29 cellular contexts compared by ENCODE assay signal in the genomic region with DNA sequence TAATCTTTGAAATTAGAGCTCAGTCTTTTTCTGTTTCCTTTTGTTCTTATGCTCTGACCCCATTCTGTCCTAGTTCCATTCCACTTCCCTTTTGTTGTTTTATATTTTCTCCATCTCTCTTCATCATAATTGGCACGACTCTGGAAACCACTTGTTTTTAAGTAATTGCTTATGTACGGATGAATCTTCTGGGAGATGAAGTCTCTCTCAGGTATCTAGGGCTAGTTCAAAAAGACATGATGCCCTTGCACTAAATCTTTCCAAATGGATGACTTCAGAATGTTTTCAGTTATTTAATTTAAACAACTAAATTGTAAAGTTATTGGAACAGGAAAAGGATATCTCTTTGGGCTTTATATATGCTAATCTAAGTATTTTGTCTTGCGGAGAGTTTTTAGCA. TPM values are rescaled to one million over a fixed set of nuclear protein-coding genes. Genes with fewer than 3 reads are reported as not detected.
A peak's percentile ranks its signal among the peaks of the same experiment; 100 is the strongest.
DNase-seq lines count a peak whose midpoint lies in the region; ATAC-seq lines count a peak whose summit lies in the region.
"Had no signal": no experiment of that assay in that cellular context is flagged by ENCODE, and none has a peak within 500 bp of the region (broad histone marks: within the 10 kb centered on the region; RNA-seq: fewer than 3 reads in every experiment).

Gene OR6F1 (minus strand): TSS at position 101 of the 400 bp plus-strand sequence. CDS start 3,891 bp downstream, outside the sequence.

- H3K9me3 Mint-ChIP-seq in activated T-cell treated with anti-CD3 and anti-CD28 coated beads, Interleukin-2, amount 50 U/mL, for 72 hours: peaks cover 0 to 6% of the 10 kb centered on the region in 2 donors
- H3K9me3 Mint-ChIP-seq in activated T-cell treated with anti-CD3 and anti-CD28 coated beads, Interleukin-2, amount 50 U/mL, for 24 hours: no peaks in the 10 kb centered on the region

- no peak for ATAC-seq in activated T-cell treated with anti-CD3 and anti-CD28 coated beads, Interleukin-2, amount 50 U/mL, for 72 hours (replicated peaks in 1 of 2)
- no peak for ATAC-seq in GM18870 (IDR thresholded peaks at IDR 0.05; ENCODE audit: unreplicated experiment)
- ATAC-seq: A549; CD8-positive, alpha-beta T cell had no signal

- no peaks in the 10 kb centered on the region for H3K4me1 Mint-ChIP-seq in activated T-cell treated with anti-CD3 and anti-CD28 coated beads, Interleukin-2, amount 50 U/mL, for 72 hours (ENCODE audit: low read depth)
- H3K4me1 Mint-ChIP-seq in activated T-cell treated with anti-CD3 and anti-CD28 coated beads, Interleukin-2, amount 50 U/mL, for 24 hours (ENCODE audit: low read depth): no peaks in the 10 kb centered on the region
- H3K4me1 Mint-ChIP-seq: B cell; CD14-positive monocyte; CD4-positive, alpha-beta memory T cell; CD4-positive, CD25-positive, alpha-beta regulatory T cell; CD8-positive, alpha-beta memory T cell had no signal

- no peaks in the 10 kb centered on the region for H3K36me3 Mint-ChIP-seq in activated T-cell treated with anti-CD3 and anti-CD28 coated beads, Interleukin-2, amount 50 U/mL, for 72 hours (ENCODE audit: insufficient read depth in 2 of 2)
- H3K36me3 Mint-ChIP-seq in activated T-cell treated with anti-CD3 and anti-CD28 coated beads, Interleukin-2, amount 50 U/mL, for 24 hours (ENCODE audit: low read depth): no peaks in the 10 kb centered on the region
- H3K36me3 Mint-ChIP-seq: CD14-positive monocyte; CD4-positive, alpha-beta memory T cell; CD4-positive, CD25-positive, alpha-beta regulatory T cell; CD8-positive, alpha-beta memory T cell; CD8-positive, alpha-beta T cell had no signal

- no peak within 1 kb of the TSS for H3K4me3 Mint-ChIP-seq in activated T-cell treated with anti-CD3 and anti-CD28 coated beads, Interleukin-2, amount 50 U/mL, for 72 hours
- no peak within 1 kb of the TSS for H3K4me3 Mint-ChIP-seq in activated T-cell treated with anti-CD3 and anti-CD28 coated beads, Interleukin-2, amount 50 U/mL, for 24 hours
- H3K4me3 Mint-ChIP-seq: B cell; CD14-positive monocyte; CD4-positive, alpha-beta memory T cell; CD4-positive, alpha-beta T cell; CD4-positive, CD25-positive, alpha-beta regulatory T cell; CD8-positive, alpha-beta memory T cell; CD8-positive, alpha-beta T cell had no signal

- peak within 1 kb of the TSS; percentile 47 for H3K27ac Mint-ChIP-seq in activated T-cell treated with anti-CD3 and anti-CD28 coated beads, Interleukin-2, amount 50 U/mL, for 72 hours
- no peak within 1 kb of the TSS for H3K27ac Mint-ChIP-seq in activated T-cell treated with anti-CD3 and anti-CD28 coated beads, Interleukin-2, amount 50 U/mL, for 24 hours
- H3K27ac Mint-ChIP-seq: B cell; CD14-positive monocyte; CD4-positive, alpha-beta T cell; CD4-positive, CD25-positive, alpha-beta regulatory T cell; CD8-positive, alpha-beta T cell had no signal

- DNase-seq in activated T-cell treated with anti-CD3 and anti-CD28 coated beads, Interleukin-2, amount 50 U/mL, for 72 hours: no peak
- no peak for DNase-seq in activated T-cell treated with anti-CD3 and anti-CD28 coated beads, Interleukin-2, amount 50 U/mL, for 24 hours
- DNase-seq in retina: peak; percentile 34
- DNase-seq: 8988T; ACHN; AML-193; BE2C; C1 segment of cervical spinal cord; Caco-2; Calu3; CD4-positive, alpha-beta memory T cell; CD4-positive, alpha-beta T cell; CD4-positive, CD25-positive, alpha-beta regulatory T cell; CD8-positive, alpha-beta memory T cell; CD8-positive, alpha-beta T cell; COR-L47; DMS 273 treated with DMSO at 0.1 percent for 48 hours; DMS153; DMS53; DMS79; DMS79 treated with DMSO at 0.1 percent for 48 hours; DND-41; EL had no signal

- H3K27me3 Mint-ChIP-seq in activated T-cell treated with anti-CD3 and anti-CD28 coated beads, Interleukin-2, amount 50 U/mL, for 72 hours (ENCODE audit: low read depth): no peaks in the 10 kb centered on the region
- no peaks in the 10 kb centered on the region for H3K27me3 Mint-ChIP-seq in activated T-cell treated with anti-CD3 and anti-CD28 coated beads, Interleukin-2, amount 50 U/mL, for 24 hours
- H3K27me3 Mint-ChIP-seq: CD4-positive, alpha-beta memory T cell; CD4-positive, CD25-positive, alpha-beta regulatory T cell; CD8-positive, alpha-beta memory T cell had no signal

RNA-seq across cellular contexts. Expression of gene OR6F1, which starts in this region (rescaled TPM):
- not detected for total RNA-seq in activated T-cell treated with anti-CD3 and anti-CD28 coated beads, Interleukin-2, amount 50 U/mL, for 72 hours
- total RNA-seq: A172; A673; B cell; Caco-2; Calu3; CD4-positive, alpha-beta memory T cell; CD4-positive, alpha-beta T cell; CD4-positive, CD25-positive, alpha-beta regulatory T cell; CD8-positive, alpha-beta memory T cell; CD8-positive, alpha-beta T cell had no signal
